ENCODE assay signal across 34 cellular contexts in genomic region chr20:43357352-43357751, GRCh38.
"Had no signal": no experiment of that assay in that cellular context is flagged by ENCODE, and none has a peak within 500 bp of the region (broad histone marks: within the 10 kb centered on the region; RNA-seq: fewer than 3 reads in every experiment).

No MANE protein-coding gene starts in this region.

- H3K27ac ChIP-seq: KMS-11 had no signal

- H3K9ac ChIP-seq: KMS-11 had no signal

- H3K9me3 ChIP-seq: MG63 had no signal

- H3K36me3 ChIP-seq: MG63 had no signal

- H3K4me2 ChIP-seq: KMS-11 had no signal

- DNase-seq: Karpas-422, Kasumi-1, KG1, MG63, MM.1S, MV-4-11, NCI-H1048, NCI-H1092, NCI-H1092 treated with DMSO at 0.1 percent for 48 hours, NCI-H1105, NCI-H1105 treated with DMSO at 0.1 percent for 48 hours, NCI-H1417, NCI-H1417 treated with DMSO at 0.1 percent for 48 hours, NCI-H1436, NCI-H1436 treated with DMSO at 0.1 percent for 48 hours, NCI-H146, NCI-H1694, NCI-H1694 treated with DMSO at 0.1 percent for 48 hours, NCI-H187, NCI-H187 treated with DMSO at 0.1 percent for 48 hours, NCI-H1930, NCI-H2029, NCI-H2029 treated with DMSO at 0.1 percent for 48 hours, NCI-H2081, NCI-H2081 treated with DMSO at 0.1 percent for 48 hours, NCI-H2107, NCI-H2171, NCI-H2171 treated with DMSO at 0.1 percent for 48 hours, NCI-H2227 treated with DMSO at 0.1 percent for 48 hours, NCI-H226, NCI-H345, NCI-H446, NCI-H446 treated with DMSO at 0.1 percent for 48 hours had no signal

- H3K4me3 ChIP-seq: MG63 had no signal
